Comparison of ENCODE assay signal across 8 cellular contexts in the genomic region with DNA sequence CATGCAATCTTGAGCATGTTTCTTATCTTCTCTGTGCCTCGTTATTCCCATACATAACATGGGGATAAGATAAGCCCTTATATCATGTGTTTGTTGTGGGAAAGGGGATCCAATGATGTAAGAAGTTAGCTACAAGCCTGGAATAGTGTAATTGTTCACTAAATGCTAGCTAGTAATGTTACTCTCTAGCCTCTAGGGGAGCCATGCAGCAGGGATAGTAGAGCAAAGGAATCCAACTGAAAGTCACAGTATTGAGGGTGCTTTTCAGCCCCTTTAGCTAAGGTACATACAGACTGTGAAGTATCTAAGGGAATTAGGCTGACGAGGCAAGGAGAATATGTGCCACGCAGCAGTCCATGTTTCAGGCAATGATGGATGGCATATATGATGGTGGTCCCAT. TPM values are rescaled to one million over a fixed set of nuclear protein-coding genes. Genes with fewer than 3 reads are reported as not detected.
DNase-seq lines count a peak whose midpoint lies in the region; ATAC-seq and TF ChIP-seq lines count a peak whose summit lies in the region.

No MANE protein-coding gene starts in this region.

- H3K36me3 ChIP-seq in BJ (ENCODE audit: control insufficient read depth, insufficient read depth, low read length): no peaks in the 10 kb centered on the region
- H3K36me3 ChIP-seq in ovary: no peaks in the 10 kb centered on the region
- no peaks in the 10 kb centered on the region for H3K36me3 ChIP-seq in spleen

- peak; percentile 66 for TF ChIP-seq CTCF in BJ (IDR thresholded peaks at IDR 0.05; ENCODE audit: insufficient read depth, low read depth, low read length)
- TF ChIP-seq CTCF in ovary (IDR thresholded peaks at IDR 0.05): no peak
- peak in 4 of 11 experiments; percentile 16 to 33 (median 26) for TF ChIP-seq CTCF in spleen (IDR thresholded peaks at IDR 0.05 in 8 of 11, conservative IDR thresholded peaks at IDR 0.05 in 3 of 11)

- 40 to 71% (median 48%) methylated on average over 3 of the region's 3 CpGs for WGBS in ovary, 3 donors
- WGBS in spleen, 5 donors: 67 to 73% (median 69%) methylated on average over 3 of the region's 3 CpGs

- TF ChIP-seq POLR2A in ovary (IDR thresholded peaks at IDR 0.05) (no peak), spleen (IDR thresholded peaks at IDR 0.05) (no peak)

- CTCF ChIA-PET in BJ (lab: Yijun Ruan, JAX): interaction anchor here (0.6 to 5.0 kb wide), 31 partner anchors 8 to 470 kb away, joined by 3 to 69 read pairs (median 4); no protein-coding TSS in a partner anchor

- ATAC-seq in GM18868 (IDR thresholded peaks at IDR 0.05; ENCODE audit: unreplicated experiment) (peak; percentile 30), HG03095 (IDR thresholded peaks at IDR 0.05; ENCODE audit: unreplicated experiment) (no peak)

- H3K27me3 ChIP-seq in BJ (ENCODE audit: control insufficient read depth, insufficient read depth, low read length) (no peaks in the 10 kb centered on the region; the same call in 1 of the 2 replicates), ovary (no peaks in the 10 kb centered on the region), spleen (replicated peaks in 1 of 7) (no peaks in the 10 kb centered on the region)

- H3K27ac ChIP-seq in ovary (no peak overlapping the region), spleen (no peak overlapping the region)

- TF ChIP-seq EP300 in ovary (IDR thresholded peaks at IDR 0.05): no peak

- H3K9me3 ChIP-seq in ovary: no peaks in the 10 kb centered on the region
- no peaks in the 10 kb centered on the region for H3K9me3 ChIP-seq in spleen

- POLR2A ChIA-PET in BJ (lab: Charles Lee): no interaction called here

- H3K4me1 ChIP-seq in ovary (ENCODE audit: insufficient read depth): no peaks in the 10 kb centered on the region
- no peaks in the 10 kb centered on the region for H3K4me1 ChIP-seq in spleen

- H3K4me3 ChIP-seq in BJ (ENCODE audit: low read depth, low read length) (no peak overlapping the region), ovary (no peak overlapping the region), spleen (no peak overlapping the region)

- intact Hi-C loops in ovary (cut with DNase I) (loop anchor here in 1 of 4 donors (10.0 kb wide), 1 partner anchor 282 kb away; no protein-coding TSS in a partner anchor), spleen (cut with DNase I; ENCODE audit: low total_unique reads) (loop anchor here (5.0 kb wide), 1 partner anchor 451 kb away; no protein-coding TSS in a partner anchor)

- DNase-seq in BJ (ENCODE audit: low read depth) (no peak), SKM-1 treated with dmso at 0.1 percent for 144 hours (lab: John Stamatoyannopoulos, UW; ENCODE audit: unreplicated experiment) (peak; percentile 19), iPS-NIHi11 (ENCODE audit: low spot score) (peak; percentile 52), ovary (no peak), spleen (no peak)
- DNase-seq in stimulated activated CD4-positive, alpha-beta T cell treated with anti-CD3 and anti-CD28 coated beads, Interleukin-4, amount 100 ng/mL, for 24 hours: no peak

RNA-seq across cellular contexts. Expression of gene IL23R, which starts 46.9 kb away (rescaled TPM):
- not detected in 2 replicates for polyA plus RNA-seq in BJ (2011; rRNA removed)
- not detected in 2 replicates for polyA minus RNA-seq in BJ (2011; rRNA and poly(A)+ RNA removed)
- not detected for total RNA-seq in ovary
- under 1 TPM; 0.02 to 0.68 TPM for polyA plus RNA-seq in ovary
- 1 to 10 TPM in 3 of 7 donors, under 1 TPM in 3, not detected in 1; 0.38 to 1.2 (median 0.86) TPM for total RNA-seq in spleen
- polyA plus RNA-seq in spleen: under 1 TPM in 2 of 3 donors, not detected in 1; 0.07 to 0.08 TPM

Comparison
In these comparisons a context has a peak if more than half of its experiments do, and no peak if none do; other contexts are left out.
1. DNase-seq: peak in SKM-1 treated with dmso at 0.1 percent for 144 hours (single experiment) and iPS-NIHi11 (single experiment); none in BJ (single experiment), stimulated activated CD4-positive, alpha-beta T cell treated with anti-CD3 and anti-CD28 coated beads, Interleukin-4, amount 100 ng/mL, for 24 hours (single experiment), ovary (0 of 5) and spleen (single experiment).